In the genomic region with DNA sequence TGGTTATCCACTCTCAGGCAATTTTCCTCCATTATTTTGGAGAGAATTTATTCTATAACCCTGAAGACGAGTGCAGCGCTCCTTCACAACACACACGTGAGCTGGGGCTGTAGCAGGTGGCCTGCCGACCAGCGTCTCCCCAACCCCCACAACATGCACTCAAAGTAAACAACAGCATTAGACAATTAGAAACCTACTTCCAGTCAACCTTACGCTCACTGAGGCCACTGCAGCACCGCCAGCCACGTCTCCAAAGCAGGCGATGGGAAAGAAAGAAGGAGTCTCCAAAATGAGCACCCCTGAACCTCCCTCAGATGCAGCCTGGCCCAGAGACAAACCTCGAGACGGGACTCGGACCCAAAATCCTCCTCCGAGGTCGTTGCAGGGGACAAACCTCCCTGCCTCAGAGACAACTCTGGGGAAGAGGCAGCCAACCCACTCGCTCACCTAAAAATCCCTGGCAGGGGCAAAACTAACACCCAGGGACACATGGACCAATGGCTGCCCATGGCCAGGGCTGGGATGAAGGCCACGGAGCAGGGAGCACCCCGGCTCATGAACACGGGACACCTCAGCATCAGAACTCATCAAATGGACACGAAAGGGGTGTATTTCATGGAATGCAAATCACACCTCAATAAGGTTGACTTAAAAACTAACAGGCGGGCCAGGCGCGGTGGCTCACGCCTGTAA, we compare ENCODE assay signal across 13 cellular contexts. TPM values are rescaled to one million over a fixed set of nuclear protein-coding genes. Genes with fewer than 3 reads are reported as not detected.
A peak's percentile ranks its signal among the peaks of the same experiment; 100 is the strongest.
DNase-seq lines count a peak whose midpoint lies in the region; ATAC-seq and TF ChIP-seq lines count a peak whose summit lies in the region.
"Had no signal": no experiment of that assay in that cellular context is flagged by ENCODE, and none has a peak within 500 bp of the region (broad histone marks: within the 10 kb centered on the region; RNA-seq: fewer than 3 reads in every experiment).

No MANE protein-coding gene starts in this region.

- H3K9me3 Mint-ChIP-seq in IgD-negative memory B cell = no peaks in the 10 kb centered on the region
- no peaks in the 10 kb centered on the region for H3K9me3 Mint-ChIP-seq in endodermal cell

- H3K4me3 Mint-ChIP-seq in IgD-negative memory B cell = peak overlapping the region; percentile 45 to 86 (median 71)
- H3K4me3 Mint-ChIP-seq in endodermal cell = no peak overlapping the region

- H3K4me3 ChIP-seq in endodermal cell (ENCODE audit: low read length) = no peak overlapping the region
- H3K4me3 ChIP-seq: lung had no signal

- peaks cover 11% of the 10 kb centered on the region for H3K36me3 ChIP-seq in endodermal cell (ENCODE audit: control insufficient read depth, insufficient read depth, low read length)

- H3K9me3 ChIP-seq in endodermal cell (ENCODE audit: control insufficient read depth, low read length) = no peaks in the 10 kb centered on the region

- H3K27me3 ChIP-seq in endodermal cell (ENCODE audit: control insufficient read depth, insufficient read depth, low read length, poor library complexity, severe bottlenecking) = peaks cover 15% of the 10 kb centered on the region

- ATAC-seq in sciatic nerve (no peak), HG03571 (IDR thresholded peaks at IDR 0.05; ENCODE audit: unreplicated experiment) (no peak)
- ATAC-seq: PC-3 had no signal

- peaks cover 2% of the 10 kb centered on the region for H3K36me3 Mint-ChIP-seq in IgD-negative memory B cell
- H3K36me3 Mint-ChIP-seq in endodermal cell (ENCODE audit: low read depth) = peaks cover 19% of the 10 kb centered on the region

- peak overlapping the region; percentile 87 to 96 (median 95) for H3K27ac Mint-ChIP-seq in IgD-negative memory B cell
- H3K27ac Mint-ChIP-seq in endodermal cell = no peak overlapping the region

- intact Hi-C loops in sciatic nerve (cut with DNase I) = no loop called here

- H3K9ac ChIP-seq in endodermal cell (ENCODE audit: extremely low read depth, low read length, poor library complexity, severe bottlenecking) = no peak overlapping the region

- DNase-seq in NCI-H82 (lab: John Stamatoyannopoulos, UW) (peak; percentile 62), NCI-H82 treated with DMSO at 0.1 percent for 48 hours (lab: John Stamatoyannopoulos, UW; ENCODE audit: unreplicated experiment) (no peak), endodermal cell (peak; percentile 23), sciatic nerve (ENCODE audit: low spot score) (peak; percentile 52), amygdala (lab: John Stamatoyannopoulos, UW) (no peak), NCI-H2227 treated with DMSO at 0.1 percent for 48 hours (lab: John Stamatoyannopoulos, UW) (no peak)
- DNase-seq: activated gamma-delta T cell, cortex of kidney, NCI-H1694 treated with DMSO at 0.1 percent for 48 hours, PC-3 had no signal

- H3K4me1 Mint-ChIP-seq in IgD-negative memory B cell (peaks cover 16 to 47% (median 23%) of the 10 kb centered on the region in 3 donors), endodermal cell (peaks cover 16% of the 10 kb centered on the region)

- no peak for TF ChIP-seq CTCF in endodermal cell (conservative IDR thresholded peaks at IDR 0.05)

- peaks cover 3% of the 10 kb centered on the region for H3K4me1 ChIP-seq in endodermal cell (ENCODE audit: control insufficient read depth, insufficient read depth, low read length)

- H3K27ac ChIP-seq in endodermal cell (ENCODE audit: low read depth, low read length) = no peak overlapping the region

- WGBS in endodermal cell (ENCODE audit: insufficient coverage in 1 of 2, insufficient read length in 1 of 2), 2 experiments = 91 to 97% methylated on average over 13 to 23 of the region's 23 CpGs

- H3K27me3 Mint-ChIP-seq in IgD-negative memory B cell (no peaks in the 10 kb centered on the region), endodermal cell (ENCODE audit: insufficient read depth) (peaks cover 46% of the 10 kb centered on the region)

RNA-seq across cellular contexts. Expression of a gene that starts 2.6 kb away (rescaled TPM):
- polyA plus RNA-seq in IgD-negative memory B cell = 30.3 TPM
- total RNA-seq in endodermal cell = 10 to 100 TPM; 30.3 to 32.4 TPM
- 16.2 TPM for polyA plus RNA-seq in endodermal cell (2013, experiment 1 of 2)
- 16.9 TPM for polyA plus RNA-seq in endodermal cell (2013, experiment 2 of 2)
- 65.2 TPM for total RNA-seq in sciatic nerve

RNA-seq across cellular contexts. Expression of a gene that starts 15.6 kb away (rescaled TPM):
- 10.9 TPM for polyA plus RNA-seq in IgD-negative memory B cell
- total RNA-seq in endodermal cell (1 to 10 TPM; 2.6 to 2.7 TPM), sciatic nerve (16.9 TPM)
- polyA plus RNA-seq in endodermal cell (2013, experiment 1 of 2) = 4.1 TPM
- 2.8 TPM for polyA plus RNA-seq in endodermal cell (2013, experiment 2 of 2)

RNA-seq across cellular contexts. Expression of a gene that starts 39.5 kb away (rescaled TPM):
- polyA plus RNA-seq in IgD-negative memory B cell = 222 TPM
- 100 to 1,000 TPM; 117 to 138 TPM for total RNA-seq in endodermal cell
- 151 TPM for polyA plus RNA-seq in endodermal cell (2013, experiment 1 of 2)
- polyA plus RNA-seq in endodermal cell (2013, experiment 2 of 2) = 154 TPM
- total RNA-seq in sciatic nerve = 71.7 TPM

Comparison
In these comparisons a context has a peak if more than half of its experiments do, and no peak if none do; other contexts are left out.
1. DNase-seq: peak in NCI-H82 (single experiment), endodermal cell (single experiment) and sciatic nerve (single experiment); none in NCI-H82 treated with DMSO at 0.1 percent for 48 hours (single experiment), amygdala (0 of 56) and NCI-H2227 treated with DMSO at 0.1 percent for 48 hours (single experiment).